16 cellular contexts compared by ENCODE assay signal in genomic region chr6:111175135-111175534, GRCh38.
"Had no signal": no experiment of that assay in that cellular context is flagged by ENCODE, and none has a peak within 500 bp of the region (broad histone marks: within the 10 kb centered on the region; RNA-seq: fewer than 3 reads in every experiment).

No MANE protein-coding gene starts in this region.

- H3K4me1 Mint-ChIP-seq: natural killer cell had no signal

- H3K9me3 ChIP-seq: left ventricle myocardium inferior, neutrophil, transverse colon, vagina had no signal

- H3K4me1 ChIP-seq: left ventricle myocardium inferior, transverse colon, vagina had no signal

- H3K4me3 ChIP-seq: left ventricle myocardium inferior, skin epidermis, transverse colon, vagina had no signal

- H3K4me3 Mint-ChIP-seq: activated CD4-positive, alpha-beta T cell treated with anti-CD3 and anti-CD28 coated beads, Interleukin-2, amount 10 ng/mL, durations not matched to agents 7 days and 5 days; activated naive CD8-positive, alpha-beta T cell treated with anti-CD3 and anti-CD28 coated beads for 36 hours; natural killer cell; T-helper 2 cell treated with Interferon-gamma antibody and Interleukin-4, amounts not matched to agents 5 μg/mL and 100 μg/mL, for 36 hours had no signal

- DNase-seq: activated CD4-positive, alpha-beta T cell treated with anti-CD3 and anti-CD28 coated beads, Interleukin-2, amount 10 ng/mL, durations not matched to agents 7 days and 5 days; activated CD8-positive, alpha-beta memory T cell treated with anti-CD3 and anti-CD28 coated beads, Interleukin-2, amount 50 U/mL, for 48 hours; activated naive CD8-positive, alpha-beta T cell treated with anti-CD3 and anti-CD28 coated beads for 36 hours; hippocampal formation; kidney; left ventricle myocardium inferior; mesenchymal stem cell; natural killer cell; right cardiac atrium; stimulated activated CD4-positive, alpha-beta T cell treated with anti-CD3 and anti-CD28 coated beads, Interleukin-4, amount 100 ng/mL, for 24 hours; stimulated activated naive CD4-positive, alpha-beta T cell treated with Interleukin-2 at 50 U/mL for 16 hours; transverse colon had no signal

- H3K9me3 Mint-ChIP-seq: activated CD4-positive, alpha-beta T cell treated with anti-CD3 and anti-CD28 coated beads, Interleukin-2, amount 10 ng/mL, durations not matched to agents 7 days and 5 days; activated naive CD8-positive, alpha-beta T cell treated with anti-CD3 and anti-CD28 coated beads for 36 hours; natural killer cell; T-helper 2 cell treated with Interferon-gamma antibody and Interleukin-4, amounts not matched to agents 5 μg/mL and 100 μg/mL, for 36 hours had no signal

- H3K27ac Mint-ChIP-seq: activated CD4-positive, alpha-beta T cell treated with anti-CD3 and anti-CD28 coated beads, Interleukin-2, amount 10 ng/mL, durations not matched to agents 7 days and 5 days; activated naive CD8-positive, alpha-beta T cell treated with anti-CD3 and anti-CD28 coated beads for 36 hours; natural killer cell; T-helper 2 cell treated with Interferon-gamma antibody and Interleukin-4, amounts not matched to agents 5 μg/mL and 100 μg/mL, for 36 hours had no signal

- H3K36me3 ChIP-seq: left ventricle myocardium inferior, neutrophil, transverse colon, vagina had no signal

- H3K36me3 Mint-ChIP-seq: natural killer cell had no signal

- ATAC-seq: natural killer cell, right cardiac atrium had no signal

- H3K27ac ChIP-seq: left ventricle myocardium inferior, neutrophil, skin epidermis, transverse colon, vagina had no signal

- H3K27me3 ChIP-seq: neutrophil, transverse colon, vagina had no signal

- H3K27me3 Mint-ChIP-seq: activated CD4-positive, alpha-beta T cell treated with anti-CD3 and anti-CD28 coated beads, Interleukin-2, amount 10 ng/mL, durations not matched to agents 7 days and 5 days; activated naive CD8-positive, alpha-beta T cell treated with anti-CD3 and anti-CD28 coated beads for 36 hours had no signal
